Comparison of ENCODE assay signal across 22 cellular contexts in the genomic region with DNA sequence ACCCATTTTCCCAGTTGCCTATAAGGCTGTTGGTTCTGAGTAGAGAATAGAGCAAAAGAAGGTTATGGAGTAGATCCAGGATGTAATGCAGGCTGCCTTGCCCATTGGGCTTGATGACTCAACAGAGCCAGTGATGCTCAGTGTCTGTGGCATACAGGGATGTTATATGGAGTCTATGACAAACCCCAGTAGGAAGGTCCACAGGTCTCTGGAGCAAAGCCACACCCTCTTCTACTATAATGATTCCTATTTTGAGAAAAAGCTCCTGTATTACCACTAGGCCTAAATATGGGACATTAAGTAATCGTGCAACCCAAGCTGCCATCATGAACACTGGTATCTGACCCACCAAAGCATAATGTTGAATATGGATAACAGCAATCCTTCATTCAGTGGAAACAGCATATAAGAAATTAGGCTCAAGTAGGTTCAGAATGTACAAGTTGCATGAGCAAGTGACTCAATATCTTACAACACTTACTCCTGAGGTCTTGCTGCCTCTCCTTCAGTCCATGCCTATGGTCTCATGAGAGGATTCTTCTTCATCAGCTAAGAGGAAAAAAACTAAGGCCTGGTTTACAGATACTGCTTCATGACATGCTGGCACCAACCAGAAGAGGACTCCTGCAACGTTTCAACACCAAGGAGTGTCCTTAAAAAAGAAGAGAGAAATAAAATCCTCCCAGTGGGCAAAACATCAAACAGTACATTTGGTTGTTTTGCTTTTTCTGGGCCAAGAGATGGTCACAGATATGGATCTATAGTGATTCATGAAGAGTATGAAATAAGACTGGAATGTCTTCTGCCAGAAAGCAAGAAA.
"Had no signal": no experiment of that assay in that cellular context is flagged by ENCODE, and none has a peak within 500 bp of the region (broad histone marks: within the 10 kb centered on the region; RNA-seq: fewer than 3 reads in every experiment).

No MANE protein-coding gene starts in this region.

- H3K4me3 Mint-ChIP-seq: activated CD4-positive, alpha-beta T cell treated with anti-CD3 and anti-CD28 coated beads, Interleukin-2, amount 10 ng/mL, durations not matched to agents 24 days and 14 days; activated CD8-positive, alpha-beta T cell treated with anti-CD3 and anti-CD28 coated beads, Interleukin-2, amount 10 ng/mL, durations not matched to agents 7 days and 5 days; activated naive CD8-positive, alpha-beta T cell treated with anti-CD3 and anti-CD28 coated beads for 36 hours; activated T-cell treated with anti-CD3 and anti-CD28 coated beads, Interleukin-2, amount 50 U/mL, for 72 hours; memory B cell; natural killer cell; stimulated activated naive B cell treated with anti-CD40 and anti-IgM and Interleukin-4, amounts not matched to agents 10 μg/mL and 1 μg/mL and 100 μg/mL, for 72 hours; T-helper 2 cell treated with Interferon-gamma antibody and Interleukin-4, amounts not matched to agents 5 μg/mL and 100 μg/mL, for 36 hours had no signal

- FAIRE-seq: kidney had no signal

- ATAC-seq: activated CD8-positive, alpha-beta T cell treated with anti-CD3 and anti-CD28 coated beads, Interleukin-2, amount 10 ng/mL, durations not matched to agents 7 days and 5 days; activated T-cell treated with anti-CD3 and anti-CD28 coated beads, Interleukin-2, amount 50 U/mL, for 72 hours; heart right ventricle; natural killer cell; stimulated activated naive B cell treated with anti-CD40 and anti-IgM and Interleukin-4, amounts not matched to agents 10 μg/mL and 1 μg/mL and 100 μg/mL, for 72 hours had no signal

- H3K36me3 ChIP-seq: esophagus muscularis mucosa, heart right ventricle, left ventricle myocardium inferior, neutrophil, thyroid gland had no signal

- H3K27me3 Mint-ChIP-seq: activated CD4-positive, alpha-beta T cell treated with anti-CD3 and anti-CD28 coated beads, Interleukin-2, amount 10 ng/mL, durations not matched to agents 24 days and 14 days; activated naive CD8-positive, alpha-beta T cell treated with anti-CD3 and anti-CD28 coated beads for 36 hours; memory B cell; stimulated activated naive B cell treated with anti-CD40 and anti-IgM and Interleukin-4, amounts not matched to agents 10 μg/mL and 1 μg/mL and 100 μg/mL, for 72 hours had no signal

- H3K9me3 Mint-ChIP-seq: activated naive CD8-positive, alpha-beta T cell treated with anti-CD3 and anti-CD28 coated beads for 36 hours; natural killer cell had no signal

- H3K27ac ChIP-seq: esophagus muscularis mucosa, heart right ventricle, left ventricle myocardium inferior, neutrophil, thyroid gland had no signal

- H3K4me3 ChIP-seq: esophagus muscularis mucosa, heart right ventricle, left ventricle myocardium inferior, thyroid gland had no signal

- H3K4me1 ChIP-seq: esophagus muscularis mucosa, left ventricle myocardium inferior, thyroid gland had no signal

- DNase-seq: activated CD4-positive, alpha-beta T cell treated with anti-CD3 and anti-CD28 coated beads, Interleukin-2, amount 10 ng/mL, durations not matched to agents 24 days and 14 days; activated CD4-positive, CD25-positive, alpha-beta regulatory T cell; activated CD8-positive, alpha-beta memory T cell treated with anti-CD3 and anti-CD28 coated beads, Interleukin-2, amount 50 U/mL, for 4 hours; activated CD8-positive, alpha-beta T cell treated with anti-CD3 and anti-CD28 coated beads, Interleukin-2, amount 10 ng/mL, durations not matched to agents 7 days and 5 days; activated gamma-delta T cell; activated naive CD8-positive, alpha-beta T cell treated with anti-CD3 and anti-CD28 coated beads for 36 hours; activated T-cell treated with anti-CD3 and anti-CD28 coated beads, Interleukin-2, amount 50 U/mL, for 72 hours; aorta; foreskin melanocyte; heart right ventricle; kidney; left ventricle myocardium inferior; natural killer cell; retina; stimulated activated CD4-positive, alpha-beta T cell treated with anti-CD3 and anti-CD28 coated beads, Interleukin-2, amount 100 ng/mL, for 48 hours; stimulated activated naive B cell treated with anti-CD40 and anti-IgM and Interleukin-4, amounts not matched to agents 10 μg/mL and 1 μg/mL and 100 μg/mL, for 72 hours; SW 1271; thyroid gland had no signal

- H3K27me3 ChIP-seq: esophagus muscularis mucosa, heart right ventricle, neutrophil, thyroid gland had no signal

- H3K9me3 ChIP-seq: esophagus muscularis mucosa, neutrophil, thyroid gland had no signal

- H3K27ac Mint-ChIP-seq: activated CD4-positive, alpha-beta T cell treated with anti-CD3 and anti-CD28 coated beads, Interleukin-2, amount 10 ng/mL, durations not matched to agents 24 days and 14 days; activated CD8-positive, alpha-beta T cell treated with anti-CD3 and anti-CD28 coated beads, Interleukin-2, amount 10 ng/mL, durations not matched to agents 7 days and 5 days; activated naive CD8-positive, alpha-beta T cell treated with anti-CD3 and anti-CD28 coated beads for 36 hours; activated T-cell treated with anti-CD3 and anti-CD28 coated beads, Interleukin-2, amount 50 U/mL, for 72 hours; memory B cell; natural killer cell; stimulated activated naive B cell treated with anti-CD40 and anti-IgM and Interleukin-4, amounts not matched to agents 10 μg/mL and 1 μg/mL and 100 μg/mL, for 72 hours; T-helper 2 cell treated with Interferon-gamma antibody and Interleukin-4, amounts not matched to agents 5 μg/mL and 100 μg/mL, for 36 hours had no signal

- H3K36me3 Mint-ChIP-seq: activated naive CD8-positive, alpha-beta T cell treated with anti-CD3 and anti-CD28 coated beads for 36 hours; memory B cell; natural killer cell; stimulated activated naive B cell treated with anti-CD40 and anti-IgM and Interleukin-4, amounts not matched to agents 10 μg/mL and 1 μg/mL and 100 μg/mL, for 72 hours had no signal
